In the genomic region with DNA sequence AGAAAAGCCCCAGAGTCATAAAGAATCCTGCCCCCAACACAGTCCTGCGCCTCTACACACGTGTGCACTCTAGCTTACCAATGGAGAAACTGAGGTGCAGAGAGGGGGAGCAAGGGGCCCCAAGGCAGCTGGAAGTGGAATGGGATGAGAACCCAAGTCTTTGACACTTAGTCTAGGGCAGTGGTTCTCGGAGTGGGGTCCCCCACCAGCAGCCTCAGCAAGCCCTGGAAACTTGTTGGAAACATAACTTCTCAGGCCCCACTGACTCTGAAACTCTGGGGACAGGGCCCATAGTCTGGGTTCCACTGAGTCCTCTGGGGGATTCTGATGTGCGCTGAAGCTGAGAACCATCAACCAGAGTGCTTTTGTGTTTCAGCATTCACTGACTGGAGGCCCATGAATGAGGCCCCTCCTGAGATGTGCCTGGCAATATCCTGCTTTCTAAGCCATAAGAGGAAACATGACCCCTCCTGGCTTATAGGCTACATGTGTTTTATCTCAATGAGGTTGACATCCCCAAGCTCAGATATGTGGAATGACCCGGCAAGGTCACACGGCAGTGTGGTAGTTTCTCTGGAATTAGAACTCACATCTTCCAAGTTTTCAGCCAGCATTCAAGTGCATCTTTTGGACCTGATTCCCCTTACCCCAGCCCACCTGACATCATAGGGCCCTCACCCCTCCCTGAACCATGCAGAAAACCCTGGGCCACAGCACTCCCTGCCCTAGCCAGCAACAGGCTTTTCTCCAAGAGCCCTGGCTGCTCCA, we compare ENCODE assay signal across 16 cellular contexts.
DNase-seq lines count a peak whose midpoint lies in the region; ATAC-seq, FAIRE-seq and TF ChIP-seq lines count a peak whose summit lies in the region.
"Had no signal": no experiment of that assay in that cellular context is flagged by ENCODE, and none has a peak within 500 bp of the region (broad histone marks: within the 10 kb centered on the region; RNA-seq: fewer than 3 reads in every experiment).

No MANE protein-coding gene starts in this region.

- in situ Hi-C loops in K562 (cut with MboI) = no loop called here

- BruUV-seq in K562 (replicated peaks; lab: Mats Ljungman, UMichigan) = no TSS peak

- no peak overlapping the region for H3K4me3 Mint-ChIP-seq in HFFc6
- H3K4me3 Mint-ChIP-seq: CD4-positive, alpha-beta T cell had no signal

- H3K36me3 ChIP-seq in BLaER1 (no peaks in the 10 kb centered on the region), Karpas-422 (ENCODE audit: insufficient read depth, low read length) (no peaks in the 10 kb centered on the region), K562 (ENCODE audit: control insufficient read depth, insufficient read depth, low read length) (no peaks in the 10 kb centered on the region), mucosa of descending colon (ENCODE audit: low read depth) (no peaks in the 10 kb centered on the region)

- H3K9me3 ChIP-seq in BLaER1 (no peaks in the 10 kb centered on the region), Karpas-422 (ENCODE audit: low read length) (no peaks in the 10 kb centered on the region), K562 (replicated peaks; ENCODE audit: control insufficient read depth, insufficient read depth, low read depth, low read length) (no peaks in the 10 kb centered on the region), mucosa of descending colon (no peaks in the 10 kb centered on the region)

- H2AFZ ChIP-seq in Karpas-422 (ENCODE audit: low read length) = no peak overlapping the region
- no peak overlapping the region for H2AFZ ChIP-seq in K562 (ENCODE audit: low read depth, low read length)

- POLR2A ChIA-PET in K562 (lab: Yijun Ruan, JAX) = interaction anchor here (0.6 to 1.1 kb wide), 3 partner anchors 9 to 440 kb away, joined by 3 to 5 read pairs (median 4); no protein-coding TSS in a partner anchor

- WGBS in K562 (ENCODE audit: insufficient coverage, low coverage, missing lambda C conversion rate) = 2% methylated on average over 6 of the region's 6 CpGs

- no peak for TF ChIP-seq POLR2A in K562 (conservative IDR thresholded peaks at IDR 0.05)

- H3K36me3 Mint-ChIP-seq in HFFc6 (ENCODE audit: low read depth) = no peaks in the 10 kb centered on the region

- no peaks in the 10 kb centered on the region for H3K4me1 Mint-ChIP-seq in HFFc6 (ENCODE audit: low read depth)

- H3K27ac ChIP-seq in BLaER1 (no peak overlapping the region), Karpas-422 (ENCODE audit: low read length) (no peak overlapping the region), K562 (ENCODE audit: extremely low read depth, low read depth, low read length) (no peak overlapping the region)
- H3K27ac ChIP-seq: SK-N-MC had no signal

- TF ChIP-seq EP300 in K562 (IDR thresholded peaks at IDR 0.05; ENCODE audit: low read length) = no peak

- H3K27me3 Mint-ChIP-seq in HFFc6 (ENCODE audit: insufficient read depth) = peaks cover 35% of the 10 kb centered on the region

- no peak for FAIRE-seq in K562 (lab: Jason Lieb, UNC)
- FAIRE-seq: GM19239 had no signal

- TF ChIP-seq RAD21 in K562 (CRISPR knock-in tag; conservative IDR thresholded peaks at IDR 0.05 in 1 of 2, IDR thresholded peaks at IDR 0.05 in 1 of 2) = no peak

- H4K20me1 ChIP-seq in BLaER1 (no peaks in the 10 kb centered on the region), Karpas-422 (ENCODE audit: insufficient read depth, low read depth, low read length) (no peaks in the 10 kb centered on the region), K562 (replicated peaks; ENCODE audit: control insufficient read depth, insufficient read depth, low read length) (peaks cover 3% of the 10 kb centered on the region; the same call in 1 of the 2 replicates)

- intact Hi-C loops in K562 (cut with micrococcal nuclease) = no loop called here
- intact Hi-C loops in posterior vena cava (cut with DNase I) = no loop called here
- intact Hi-C loops in mucosa of descending colon (cut with DNase I, micrococcal nuclease) = no loop called here

- H3K27me3 ChIP-seq in BLaER1 = no peaks in the 10 kb centered on the region
- no peaks in the 10 kb centered on the region for H3K27me3 ChIP-seq in Karpas-422 (ENCODE audit: low read length)
- peaks cover 0 to 54% of the 10 kb centered on the region in 2 experiments; a peak in 3 of 5 replicates for H3K27me3 ChIP-seq in K562 (ENCODE audit: control insufficient read depth in 2 of 2, insufficient read depth in 2 of 2, low read length in 2 of 2)

- H3K79me2 ChIP-seq in Karpas-422 (ENCODE audit: low read length) (no peaks in the 10 kb centered on the region), K562 (ENCODE audit: control insufficient read depth, insufficient read depth, low read length) (no peaks in the 10 kb centered on the region)

- ATAC-seq in K562 (no peak), mucosa of descending colon (no peak)

- TF ChIP-seq CTCF in K562 (IDR thresholded peaks at IDR 0.05 in 2 of 3, conservative IDR thresholded peaks at IDR 0.05 in 1 of 3; ENCODE audit: insufficient read depth in 2 of 3, low read depth in 1 of 3, low read length in 3 of 3) = no peak
- no peak for TF ChIP-seq CTCF in HFFc6 (IDR thresholded peaks at IDR 0.05)
- no peak for TF ChIP-seq CTCF in mucosa of descending colon (IDR thresholded peaks at IDR 0.05)

- no peaks in the 10 kb centered on the region for H3K9me3 Mint-ChIP-seq in HFFc6
- H3K9me3 Mint-ChIP-seq: CD4-positive, alpha-beta T cell had no signal

- H3K9ac ChIP-seq in BLaER1 = no peak overlapping the region
- no peak overlapping the region for H3K9ac ChIP-seq in Karpas-422 (ENCODE audit: low read length)
- no peak overlapping the region for H3K9ac ChIP-seq in K562 (ENCODE audit: insufficient read depth in 1 of 2, low read depth in 2 of 2, low read length in 2 of 2)

- H3K4me2 ChIP-seq in BLaER1 (peak overlapping the region; percentile 62), Karpas-422 (ENCODE audit: low read depth, low read length, poor library complexity, severe bottlenecking) (no peak overlapping the region), K562 (ENCODE audit: insufficient read depth, low read length) (no peak overlapping the region)

- H3K9me2 ChIP-seq in Karpas-422 (replicated peaks; ENCODE audit: insufficient read depth, low read length) = no peaks in the 10 kb centered on the region

- peak; percentile 45 for DNase-seq in Karpas-422
- DNase-seq in K562 (ENCODE audit: extremely low read depth in 1 of 4, low spot score in 3 of 4) = no peak
- DNase-seq in posterior vena cava (ENCODE audit: low spot score) = peak; percentile 60
- no peak for DNase-seq in HFFc6
- no peak for DNase-seq in mucosa of descending colon
- DNase-seq in NCI-H345 (lab: John Stamatoyannopoulos, UW) = no peak
- DNase-seq: ACHN; AML-193; CD4-positive, alpha-beta T cell; DMS53; KG1; NCI-H2171; NCI-H774 had no signal

- CTCF ChIA-PET in K562 (lab: Yijun Ruan, JAX; ENCODE audit: low intra/inter-chr PET ratio) = no interaction called here

- H3K9me1 ChIP-seq in K562 (ENCODE audit: control insufficient read depth, insufficient read depth, low read length) = no peaks in the 10 kb centered on the region

- H3K4me1 ChIP-seq in BLaER1 = peaks cover 31% of the 10 kb centered on the region
- peaks cover 6% of the 10 kb centered on the region for H3K4me1 ChIP-seq in Karpas-422 (ENCODE audit: low read length)
- peaks cover 0 to 3% of the 10 kb centered on the region in 2 experiments; a peak in 3 of 5 replicates for H3K4me1 ChIP-seq in K562 (replicated peaks in 1 of 2; ENCODE audit: control insufficient read depth in 2 of 2, insufficient read depth in 2 of 2, low read length in 2 of 2)
- H3K4me1 ChIP-seq in mucosa of descending colon (ENCODE audit: low read depth) = no peaks in the 10 kb centered on the region

- H3K27ac Mint-ChIP-seq in HFFc6 = no peak overlapping the region
- H3K27ac Mint-ChIP-seq: CD4-positive, alpha-beta T cell had no signal

- H3K4me3 ChIP-seq in BLaER1 (no peak overlapping the region), Karpas-422 (ENCODE audit: low read length) (no peak overlapping the region), K562 (no peak overlapping the region), mucosa of descending colon (no peak overlapping the region)
- H3K4me3 ChIP-seq: SK-N-MC had no signal

TF ChIP-seq in K562, 482 proteins besides CTCF, POLR2A, EP300 and RAD21:
- TF ChIP-seq ESRRA (IDR thresholded peaks at IDR 0.05; ENCODE audit: borderline replicate concordance, low read depth) (peak; percentile 29; the same call in 1 of the 2 replicates), DDX20 (tag; IDR thresholded peaks at IDR 0.05; ENCODE audit: low read depth) (no peak)

Comparison
In these comparisons a context has a peak if more than half of its experiments do, and no peak if none do; other contexts are left out.
1. DNase-seq: peak in Karpas-422 (single experiment) and posterior vena cava (single experiment); none in K562 (0 of 4), HFFc6 (single experiment), mucosa of descending colon (0 of 3) and NCI-H345 (single experiment).